ENCODE assay signal across 8 cellular contexts in genomic region chr11:134139873-134140331, GRCh38.
DNase-seq lines count a peak whose midpoint lies in the region; ATAC-seq and TF ChIP-seq lines count a peak whose summit lies in the region.

No MANE protein-coding gene starts in this region.

- H3K27ac ChIP-seq in spleen: no peak overlapping the region

- TF ChIP-seq POLR2A in spleen (IDR thresholded peaks at IDR 0.05): no peak

- H3K4me1 ChIP-seq in spleen: peaks cover 0 to 8% (median 6%) of the 10 kb centered on the region in 6 donors

- H3K36me3 ChIP-seq in spleen: peaks cover 0 to 37% (median 5%) of the 10 kb centered on the region in 6 donors

- no peaks in the 10 kb centered on the region for H3K9me3 ChIP-seq in spleen

- intact Hi-C loops in spleen (cut with DNase I; ENCODE audit: low total_unique reads): loop anchor here (2.0 to 10.0 kb wide), 2 partner anchors 89 to 215 kb away; no protein-coding TSS in a partner anchor

- DNase-seq in COR-L47 (lab: John Stamatoyannopoulos, UW): peak; percentile 69
- peak; percentile 6 for DNase-seq in MV-4-11 (lab: John Stamatoyannopoulos, UW)
- peak in 3 of 5 donors; percentile 28 to 58 (median 30) for DNase-seq in T-helper 1 cell
- peak; percentile 91 for DNase-seq in cardiac fibroblast (ENCODE audit: low read depth in 2 of 2)
- peak; percentile 78 for DNase-seq in islet precursor cell
- peak; percentile 68 for DNase-seq in spleen
- no peak for DNase-seq in mesenteric fat pad (ENCODE audit: low spot score)

- TF ChIP-seq CTCF in cardiac fibroblast (IDR thresholded peaks at IDR 0.05; ENCODE audit: low read depth, low read length) (peak; percentile 91), spleen (IDR thresholded peaks at IDR 0.05 in 8 of 11, conservative IDR thresholded peaks at IDR 0.05 in 3 of 11) (peak; percentile 56 to 92 (median 77))

- no peaks in the 10 kb centered on the region for H3K27me3 ChIP-seq in spleen (replicated peaks in 1 of 7)

- WGBS in spleen, 5 donors: 49 to 64% (median 56%) methylated on average over 10 of the region's 10 CpGs

- ATAC-seq in GM19455 (IDR thresholded peaks at IDR 0.05; ENCODE audit: unreplicated experiment): peak; percentile 76

- no peak overlapping the region for H3K4me3 ChIP-seq in cardiac fibroblast (replicated peaks in 1 of 2; ENCODE audit: low read depth in 2 of 2, low read length in 2 of 2)
- H3K4me3 ChIP-seq in spleen: no peak overlapping the region
